ENCODE assay signal across 16 cellular contexts in genomic region chr6:16437095-16437494, GRCh38.
A peak's percentile ranks its signal among the peaks of the same experiment; 100 is the strongest.
DNase-seq lines count a peak whose midpoint lies in the region; TF ChIP-seq lines count a peak whose summit lies in the region.
"Had no signal": no experiment of that assay in that cellular context is flagged by ENCODE, and none has a peak within 500 bp of the region (broad histone marks: within the 10 kb centered on the region; RNA-seq: fewer than 3 reads in every experiment).

No MANE protein-coding gene starts in this region.

- H3K27me3 ChIP-seq in Loucy (ENCODE audit: insufficient read depth, low read length, poor library complexity, severe bottlenecking) = no peaks in the 10 kb centered on the region
- H3K27me3 ChIP-seq: thyroid gland had no signal

- H3K27ac Mint-ChIP-seq in activated naive CD4-positive, alpha-beta T cell treated with anti-CD3 and anti-CD28 coated beads, Interleukin-2, amount 50 U/mL, for 24 hours = peak overlapping the region; percentile 48
- H3K27ac Mint-ChIP-seq: B cell, progenitor cell of endocrine pancreas had no signal

- no peak overlapping the region for H3K4me3 ChIP-seq in Loucy (ENCODE audit: low read length, poor library complexity, severe bottlenecking)
- H3K4me3 ChIP-seq: thyroid gland had no signal

- no peaks in the 10 kb centered on the region for H3K9me3 ChIP-seq in Loucy (ENCODE audit: insufficient read depth, low read depth, low read length)
- H3K9me3 ChIP-seq: thyroid gland had no signal

- H3K9ac ChIP-seq in Loucy (ENCODE audit: low read depth, low read length, poor library complexity, severe bottlenecking) = no peak overlapping the region

- H3K9me2 ChIP-seq in Loucy (replicated peaks; ENCODE audit: low read depth, low read length) = no peaks in the 10 kb centered on the region

- no peaks in the 10 kb centered on the region for H3K36me3 ChIP-seq in Loucy (ENCODE audit: insufficient read depth, low read length)
- H3K36me3 ChIP-seq: thyroid gland had no signal

- H3F3A ChIP-seq in Loucy (ENCODE audit: low read depth) = no peaks in the 10 kb centered on the region

- DNase-seq in activated CD4-positive, alpha-beta T cell treated with anti-CD3 and anti-CD28 coated beads, Interleukin-2, amount 50 U/mL, for 1 hour = peak; percentile 24
- DNase-seq in stimulated activated CD4-positive, alpha-beta T cell treated with anti-CD3 and anti-CD28 coated beads, Interleukin-4, amount 100 ng/mL, for 24 hours = peak; percentile 55
- DNase-seq in SKM-1 (lab: John Stamatoyannopoulos, UW; ENCODE audit: unreplicated experiment) (no peak), NCI-H1694 treated with DMSO at 0.1 percent for 48 hours (lab: John Stamatoyannopoulos, UW) (no peak), NCI-H345 (lab: John Stamatoyannopoulos, UW) (no peak)
- DNase-seq: anterior cingulate cortex, Karpas-422, NCI-H1436 treated with DMSO at 0.1 percent for 48 hours, NCI-H446, SHP77, T-helper 9 cell, thyroid gland had no signal

- peaks cover 18% of the 10 kb centered on the region for H3K36me3 Mint-ChIP-seq in activated naive CD4-positive, alpha-beta T cell treated with anti-CD3 and anti-CD28 coated beads, Interleukin-2, amount 50 U/mL, for 24 hours

- H3K4me1 Mint-ChIP-seq in activated naive CD4-positive, alpha-beta T cell treated with anti-CD3 and anti-CD28 coated beads, Interleukin-2, amount 50 U/mL, for 24 hours = peaks cover 57% of the 10 kb centered on the region

- H3K79me2 ChIP-seq in Loucy (ENCODE audit: insufficient read depth, low read length) = no peaks in the 10 kb centered on the region

- H3K4me1 ChIP-seq in Loucy (ENCODE audit: insufficient read depth, low read length, poor library complexity, severe bottlenecking) = peaks cover 30% of the 10 kb centered on the region

- H3K9me3 Mint-ChIP-seq in activated naive CD4-positive, alpha-beta T cell treated with anti-CD3 and anti-CD28 coated beads, Interleukin-2, amount 50 U/mL, for 24 hours = peaks cover under 1% of the 10 kb centered on the region

- H3K27me3 Mint-ChIP-seq in activated naive CD4-positive, alpha-beta T cell treated with anti-CD3 and anti-CD28 coated beads, Interleukin-2, amount 50 U/mL, for 24 hours = no peaks in the 10 kb centered on the region
- H3K27me3 Mint-ChIP-seq: B cell, progenitor cell of endocrine pancreas had no signal

- H4K20me1 ChIP-seq in Loucy (ENCODE audit: insufficient read depth, low read length, poor library complexity, severe bottlenecking) = no peaks in the 10 kb centered on the region

- no peak overlapping the region for H2AFZ ChIP-seq in Loucy (ENCODE audit: low read length)

- TF ChIP-seq CTCF in Loucy (conservative IDR thresholded peaks at IDR 0.05; ENCODE audit: low read length) = no peak

- peak overlapping the region; percentile 70 for H3K4me3 Mint-ChIP-seq in activated naive CD4-positive, alpha-beta T cell treated with anti-CD3 and anti-CD28 coated beads, Interleukin-2, amount 50 U/mL, for 24 hours
- H3K4me3 Mint-ChIP-seq: B cell had no signal

- peak overlapping the region; percentile 4 for H3K4me2 ChIP-seq in Loucy (ENCODE audit: low read depth, low read length, poor library complexity, severe bottlenecking)

Comparison
In these comparisons a context has a peak if more than half of its experiments do, and no peak if none do; other contexts are left out.
1. DNase-seq: peak in activated CD4-positive, alpha-beta T cell treated with anti-CD3 and anti-CD28 coated beads, Interleukin-2, amount 50 U/mL, for 1 hour (single experiment) and stimulated activated CD4-positive, alpha-beta T cell treated with anti-CD3 and anti-CD28 coated beads, Interleukin-4, amount 100 ng/mL, for 24 hours (single experiment); none in SKM-1 (single experiment), NCI-H1694 treated with DMSO at 0.1 percent for 48 hours (single experiment) and NCI-H345 (single experiment).